Comparison of ENCODE assay signal across 26 cellular contexts in genomic region chr17:81907219-81908145, GRCh38. TPM values are rescaled to one million over a fixed set of nuclear protein-coding genes. Genes with fewer than 3 reads are reported as not detected.
DNase-seq lines count a peak whose midpoint lies in the region; ATAC-seq and TF ChIP-seq lines count a peak whose summit lies in the region.
"Had no signal": no experiment of that assay in that cellular context is flagged by ENCODE, and none has a peak within 500 bp of the region (broad histone marks: within the 10 kb centered on the region; RNA-seq: fewer than 3 reads in every experiment).

No MANE protein-coding gene starts in this region.

- in situ Hi-C loops in GM13977 (cut with MboI; ENCODE audit: low pct_unique_long_range_greater_than_20kb, low sequenced_read_pairs, unreplicated experiment), result no loop called here

- peaks cover 17% of the 10 kb centered on the region for H3K4me1 Mint-ChIP-seq in Calu3 (ENCODE audit: low read depth, unreplicated experiment)
- H3K4me1 Mint-ChIP-seq in activated CD4-positive, alpha-beta T cell treated with anti-CD3 and anti-CD28 coated beads, Interleukin-2, amount 10 ng/mL, durations not matched to agents 7 days and 5 days, result peaks cover 8% of the 10 kb centered on the region

- POLR2A ChIA-PET in AG04450 (lab: Yijun Ruan, JAX), result no interaction called here
- POLR2A ChIA-PET in activated CD4-positive, alpha-beta T cell treated with anti-CD3 and anti-CD28 coated beads, Interleukin-2, amount 10 ng/mL, durations not matched to agents 7 days and 5 days (lab: Charles Lee), result no interaction called here

- H3K9me3 Mint-ChIP-seq in Calu3 (ENCODE audit: low read depth, unreplicated experiment), result no peaks in the 10 kb centered on the region
- H3K9me3 Mint-ChIP-seq in activated CD4-positive, alpha-beta T cell treated with anti-CD3 and anti-CD28 coated beads, Interleukin-2, amount 10 ng/mL, durations not matched to agents 7 days and 5 days, result no peaks in the 10 kb centered on the region
- H3K9me3 Mint-ChIP-seq: activated CD4-positive, alpha-beta memory T cell treated with anti-CD3 and anti-CD28 coated beads for 36 hours; activated naive CD8-positive, alpha-beta T cell treated with anti-CD3 and anti-CD28 coated beads, Interleukin-2, amount 10 ng/mL, durations not matched to agents 7 days and 5 days; WTC11 had no signal

- no peaks in the 10 kb centered on the region for H3K27me3 ChIP-seq in AG04450 (ENCODE audit: control insufficient read depth, insufficient read depth, low read length)
- H3K27me3 ChIP-seq: right atrium auricular region, SJSA1 had no signal

- H3K27ac ChIP-seq in AG04450 (ENCODE audit: low read depth, low read length), result no peak overlapping the region
- no peak overlapping the region for H3K27ac ChIP-seq in VCaP
- H3K27ac ChIP-seq: A549, right atrium auricular region, SJSA1, stomach, tibial nerve had no signal

- intact Hi-C loops in Calu3 (cut with micrococcal nuclease; ENCODE audit: unreplicated experiment), result no loop called here

- DNase-seq in AG04450 (ENCODE audit: low read depth, low spot score) (no peak), GM13977 (ENCODE audit: low spot score) (no peak), left lobe of liver (ENCODE audit: low spot score) (peak; percentile 52), Calu3 (no peak), NCI-H2081 treated with DMSO at 0.1 percent for 48 hours (lab: John Stamatoyannopoulos, UW) (no peak), NCI-H510A (lab: John Stamatoyannopoulos, UW) (no peak)
- no peak for DNase-seq in activated CD4-positive, alpha-beta T cell treated with anti-CD3 and anti-CD28 coated beads, Interleukin-2, amount 10 ng/mL, durations not matched to agents 7 days and 5 days
- DNase-seq: activated CD4-positive, alpha-beta memory T cell treated with anti-CD3 and anti-CD28 coated beads for 36 hours; activated effector memory CD4-positive, alpha-beta T cell treated with Interleukin-2 at 50 U/mL for 16 hours; activated naive CD8-positive, alpha-beta T cell treated with anti-CD3 and anti-CD28 coated beads, Interleukin-2, amount 10 ng/mL, durations not matched to agents 7 days and 5 days; EL; glutamatergic neuron; GOT3; kidney glomerular epithelial cell; MV-4-11; NCI-H1694; NCI-H774; stomach; T-helper 2 cell had no signal

- no peak for ATAC-seq in left lobe of liver
- ATAC-seq: Panc1, WTC11 had no signal

- H3K36me3 Mint-ChIP-seq in Calu3 (ENCODE audit: insufficient read depth, unreplicated experiment), result peaks cover 47% of the 10 kb centered on the region
- no peaks in the 10 kb centered on the region for H3K36me3 Mint-ChIP-seq in activated CD4-positive, alpha-beta T cell treated with anti-CD3 and anti-CD28 coated beads, Interleukin-2, amount 10 ng/mL, durations not matched to agents 7 days and 5 days (ENCODE audit: low read depth)
- H3K36me3 Mint-ChIP-seq: activated naive CD8-positive, alpha-beta T cell treated with anti-CD3 and anti-CD28 coated beads, Interleukin-2, amount 10 ng/mL, durations not matched to agents 7 days and 5 days; WTC11 had no signal

- H3K27ac Mint-ChIP-seq in Calu3 (ENCODE audit: unreplicated experiment), result no peak overlapping the region
- H3K27ac Mint-ChIP-seq in activated CD4-positive, alpha-beta T cell treated with anti-CD3 and anti-CD28 coated beads, Interleukin-2, amount 10 ng/mL, durations not matched to agents 7 days and 5 days, result no peak overlapping the region
- H3K27ac Mint-ChIP-seq: activated CD4-positive, alpha-beta memory T cell treated with anti-CD3 and anti-CD28 coated beads for 36 hours; activated naive CD8-positive, alpha-beta T cell treated with anti-CD3 and anti-CD28 coated beads, Interleukin-2, amount 10 ng/mL, durations not matched to agents 7 days and 5 days; WTC11 had no signal

- no peak overlapping the region for H3K4me3 Mint-ChIP-seq in Calu3 (ENCODE audit: low read depth, unreplicated experiment)
- H3K4me3 Mint-ChIP-seq in activated CD4-positive, alpha-beta T cell treated with anti-CD3 and anti-CD28 coated beads, Interleukin-2, amount 10 ng/mL, durations not matched to agents 7 days and 5 days, result no peak overlapping the region
- H3K4me3 Mint-ChIP-seq: activated CD4-positive, alpha-beta memory T cell treated with anti-CD3 and anti-CD28 coated beads for 36 hours; activated naive CD8-positive, alpha-beta T cell treated with anti-CD3 and anti-CD28 coated beads, Interleukin-2, amount 10 ng/mL, durations not matched to agents 7 days and 5 days; WTC11 had no signal

- 0 out of 2 replicates have a peak, but pooled peaks have one; percentile 7 for TF ChIP-seq CTCF in AG04450 (IDR thresholded peaks at IDR 0.05; ENCODE audit: low read depth, low read length)
- peak; percentile 8 for TF ChIP-seq CTCF in GM13977 (IDR thresholded peaks at IDR 0.05; ENCODE audit: extremely low read depth, insufficient read depth, missing control alignments)
- TF ChIP-seq CTCF in VCaP (conservative IDR thresholded peaks at IDR 0.05), result peak; percentile 17
- TF ChIP-seq CTCF in Calu3 (IDR thresholded peaks at IDR 0.05; ENCODE audit: unreplicated experiment), result no peak

- CTCF ChIA-PET in AG04450 (lab: Charles Lee) (no interaction called here), Calu3 (lab: Charles Lee) (no interaction called here)
- CTCF ChIA-PET in activated CD4-positive, alpha-beta T cell treated with anti-CD3 and anti-CD28 coated beads, Interleukin-2, amount 10 ng/mL, durations not matched to agents 7 days and 5 days (lab: Charles Lee), result interaction anchor here (0.6 to 0.7 kb wide), 2 partner anchors 19 to 841 kb away, joined by 3 read pairs; no protein-coding TSS in a partner anchor

- peaks cover 4% of the 10 kb centered on the region; the same call in 1 of the 2 replicates for H3K9me3 ChIP-seq in AG04450 (ENCODE audit: control insufficient read depth, insufficient read depth, low read length)
- H3K9me3 ChIP-seq: A549, right atrium auricular region, stomach, tibial nerve had no signal

- no peaks in the 10 kb centered on the region for H3K27me3 Mint-ChIP-seq in Calu3 (ENCODE audit: unreplicated experiment)
- H3K27me3 Mint-ChIP-seq in activated CD4-positive, alpha-beta T cell treated with anti-CD3 and anti-CD28 coated beads, Interleukin-2, amount 10 ng/mL, durations not matched to agents 7 days and 5 days, result peaks cover 3% of the 10 kb centered on the region
- H3K27me3 Mint-ChIP-seq: activated CD4-positive, alpha-beta memory T cell treated with anti-CD3 and anti-CD28 coated beads for 36 hours; activated naive CD8-positive, alpha-beta T cell treated with anti-CD3 and anti-CD28 coated beads, Interleukin-2, amount 10 ng/mL, durations not matched to agents 7 days and 5 days had no signal

- BruUV-seq in Calu3 (replicated peaks; lab: Mats Ljungman, UMichigan), result no TSS peak

- no peak overlapping the region for H3K4me3 ChIP-seq in AG04450 (ENCODE audit: low read depth, low read length)
- H3K4me3 ChIP-seq: A549, right atrium auricular region, SJSA1, stomach, tibial nerve had no signal

RNA-seq across cellular contexts. Expression of gene PCYT2, which starts 3.7 kb away (rescaled TPM):
- 25.2 and 31.8 TPM in 2 replicates for polyA plus RNA-seq in AG04450 (2011; rRNA removed)
- 25.9 and 33.5 TPM in 2 replicates for polyA minus RNA-seq in AG04450 (2011; rRNA and poly(A)+ RNA removed)
- total RNA-seq in left lobe of liver (113 TPM), Calu3 (2022) (58.4 and 60.9 TPM in 2 replicates)
- total RNA-seq in activated CD4-positive, alpha-beta T cell treated with anti-CD3 and anti-CD28 coated beads, Interleukin-2, amount 10 ng/mL, durations not matched to agents 7 days and 5 days, result 10 to 100 TPM; 37.6 to 39.0 TPM

RNA-seq across cellular contexts. Expression of gene NPB, which starts 5.4 kb away (rescaled TPM):
- polyA plus RNA-seq in AG04450 (2011; rRNA removed), result 0.20 and 0.30 TPM in 2 replicates
- polyA minus RNA-seq in AG04450 (2011; rRNA and poly(A)+ RNA removed), result 0.09 and 0.48 TPM in 2 replicates
- 0.13 TPM for total RNA-seq in left lobe of liver
- 0.27 and 0.47 TPM in 2 replicates for total RNA-seq in Calu3 (2022)
- under 1 TPM; 0.48 to 0.69 TPM for total RNA-seq in activated CD4-positive, alpha-beta T cell treated with anti-CD3 and anti-CD28 coated beads, Interleukin-2, amount 10 ng/mL, durations not matched to agents 7 days and 5 days
- total RNA-seq: activated CD4-positive, alpha-beta memory T cell treated with anti-CD3 and anti-CD28 coated beads for 36 hours had no signal

RNA-seq across cellular contexts. Expression of gene SIRT7, which starts 10.5 kb away (rescaled TPM):
- 4.3 and 6.0 TPM in 2 replicates for polyA plus RNA-seq in AG04450 (2011; rRNA removed)
- 24.8 and 35.2 TPM in 2 replicates for polyA minus RNA-seq in AG04450 (2011; rRNA and poly(A)+ RNA removed)
- total RNA-seq in left lobe of liver, result 18.0 TPM
- 50.3 and 56.0 TPM in 2 replicates for total RNA-seq in Calu3 (2022)
- 10 to 100 TPM; 55.6 to 71.2 TPM for total RNA-seq in activated CD4-positive, alpha-beta T cell treated with anti-CD3 and anti-CD28 coated beads, Interleukin-2, amount 10 ng/mL, durations not matched to agents 7 days and 5 days

RNA-seq across cellular contexts. Expression of gene ANAPC11, which starts 16.0 kb away (rescaled TPM):
- 213 and 233 TPM in 2 replicates for polyA plus RNA-seq in AG04450 (2011; rRNA removed)
- polyA minus RNA-seq in AG04450 (2011; rRNA and poly(A)+ RNA removed), result 34.5 and 40.6 TPM in 2 replicates
- total RNA-seq in left lobe of liver (95.7 TPM), Calu3 (2022) (110 and 113 TPM in 2 replicates)
- total RNA-seq in activated CD4-positive, alpha-beta T cell treated with anti-CD3 and anti-CD28 coated beads, Interleukin-2, amount 10 ng/mL, durations not matched to agents 7 days and 5 days, result 10 to 100 TPM; 83.2 to 96.8 TPM

RNA-seq across cellular contexts. Expression of gene ALYREF, which starts 16.1 kb away (rescaled TPM):
- polyA plus RNA-seq in AG04450 (2011; rRNA removed), result 57.7 and 57.8 TPM in 2 replicates
- polyA minus RNA-seq in AG04450 (2011; rRNA and poly(A)+ RNA removed), result 71.3 and 94.4 TPM in 2 replicates
- total RNA-seq in left lobe of liver (14.5 TPM), Calu3 (2022) (118 and 122 TPM in 2 replicates)
- 100 to 1,000 TPM; 197 to 221 TPM for total RNA-seq in activated CD4-positive, alpha-beta T cell treated with anti-CD3 and anti-CD28 coated beads, Interleukin-2, amount 10 ng/mL, durations not matched to agents 7 days and 5 days
